9 cellular contexts compared by ENCODE assay signal in genomic region chr1:21232044-21232443, GRCh38. TPM values are rescaled to one million over a fixed set of nuclear protein-coding genes. Genes with fewer than 3 reads are reported as not detected.
DNase-seq lines count a peak whose midpoint lies in the region; ATAC-seq and FAIRE-seq lines count a peak whose summit lies in the region.
"Had no signal": no experiment of that assay in that cellular context is flagged by ENCODE, and none has a peak within 500 bp of the region (broad histone marks: within the 10 kb centered on the region; RNA-seq: fewer than 3 reads in every experiment).

No MANE protein-coding gene starts in this region.

- H3K27ac ChIP-seq in CD4-positive, alpha-beta memory T cell (ENCODE audit: low read depth, low read length), result no peak overlapping the region

- no peak overlapping the region for H3K4me3 ChIP-seq in CD4-positive, alpha-beta memory T cell (ENCODE audit: low read length in 2 of 2)

- H3K4me3 Mint-ChIP-seq in CD4-positive, alpha-beta memory T cell, result no peak overlapping the region
- no peak overlapping the region for H3K4me3 Mint-ChIP-seq in activated naive CD4-positive, alpha-beta T cell treated with anti-CD3 and anti-CD28 coated beads, Interleukin-2, amount 10 ng/mL, durations not matched to agents 7 days and 5 days
- H3K4me3 Mint-ChIP-seq: natural killer cell treated with Interleukin-12 subunit alpha and Interleukin-12 subunit beta and Interleukin-15 and Interleukin-18, amount 100 ng/mL, for 72 hours had no signal

- H3K4me1 Mint-ChIP-seq in CD4-positive, alpha-beta memory T cell, result peaks cover 0 to 2% (median 0%) of the 10 kb centered on the region in 4 donors
- no peaks in the 10 kb centered on the region for H3K4me1 Mint-ChIP-seq in activated naive CD4-positive, alpha-beta T cell treated with anti-CD3 and anti-CD28 coated beads, Interleukin-2, amount 10 ng/mL, durations not matched to agents 7 days and 5 days

- CTCF ChIA-PET in CD4-positive, alpha-beta memory T cell (lab: Charles Lee; ENCODE audit: partially characterized antibody), result interaction anchor here (0.7 to 8.2 kb wide), 29 partner anchors 8 to 427 kb away, joined by 3 to 242 read pairs (median 5); no protein-coding TSS in a partner anchor
- CTCF ChIA-PET in activated naive CD4-positive, alpha-beta T cell treated with anti-CD3 and anti-CD28 coated beads, Interleukin-2, amount 10 ng/mL, durations not matched to agents 7 days and 5 days (lab: Charles Lee), result interaction anchor here (0.7 to 5.2 kb wide), 16 partner anchors 14 to 535 kb away, joined by 3 to 89 read pairs (median 4); no protein-coding TSS in a partner anchor

- H3K4me1 ChIP-seq in CD4-positive, alpha-beta memory T cell (ENCODE audit: insufficient read depth, low read length), result no peaks in the 10 kb centered on the region

- POLR2A ChIA-PET in CD4-positive, alpha-beta memory T cell (lab: Charles Lee; ENCODE audit: partially characterized antibody), result interaction anchor here (0.7 to 1.9 kb wide), 2 partner anchors 136 to 423 kb away, joined by 3 to 9 read pairs; no protein-coding TSS in a partner anchor

- peaks cover 48% of the 10 kb centered on the region for H3K36me3 ChIP-seq in CD4-positive, alpha-beta memory T cell (ENCODE audit: insufficient read depth, low read length)

- DNase-seq in CD4-positive, alpha-beta memory T cell, result peak in 4 of 5 donors; percentile 33 to 49 (median 39)
- peak; percentile 53 for DNase-seq in GM19239 (ENCODE audit: insufficient read length, low spot score)
- DNase-seq in NCI-H446 (lab: John Stamatoyannopoulos, UW), result peak; percentile 72 to 74
- DNase-seq in activated naive CD4-positive, alpha-beta T cell treated with anti-CD3 and anti-CD28 coated beads, Interleukin-2, amount 10 ng/mL, durations not matched to agents 7 days and 5 days, result peak; percentile 43
- peak in 34 of 42 donors; percentile 10 to 86 (median 60) for DNase-seq in head of caudate nucleus
- peak; percentile 53 for DNase-seq in renal cortical epithelial cell (ENCODE audit: low read depth)

- no peaks in the 10 kb centered on the region for H3K9me3 Mint-ChIP-seq in CD4-positive, alpha-beta memory T cell
- H3K9me3 Mint-ChIP-seq in activated naive CD4-positive, alpha-beta T cell treated with anti-CD3 and anti-CD28 coated beads, Interleukin-2, amount 10 ng/mL, durations not matched to agents 7 days and 5 days, result no peaks in the 10 kb centered on the region
- H3K9me3 Mint-ChIP-seq: natural killer cell treated with Interleukin-12 subunit alpha and Interleukin-12 subunit beta and Interleukin-15 and Interleukin-18, amount 100 ng/mL, for 72 hours had no signal

- no peaks in the 10 kb centered on the region for H3K27me3 Mint-ChIP-seq in CD4-positive, alpha-beta memory T cell
- no peaks in the 10 kb centered on the region for H3K27me3 Mint-ChIP-seq in activated naive CD4-positive, alpha-beta T cell treated with anti-CD3 and anti-CD28 coated beads, Interleukin-2, amount 10 ng/mL, durations not matched to agents 7 days and 5 days
- H3K27me3 Mint-ChIP-seq: natural killer cell treated with Interleukin-12 subunit alpha and Interleukin-12 subunit beta and Interleukin-15 and Interleukin-18, amount 100 ng/mL, for 72 hours had no signal

- peaks cover 41 to 71% of the 10 kb centered on the region in 2 donors for H3K36me3 Mint-ChIP-seq in CD4-positive, alpha-beta memory T cell
- H3K36me3 Mint-ChIP-seq in activated naive CD4-positive, alpha-beta T cell treated with anti-CD3 and anti-CD28 coated beads, Interleukin-2, amount 10 ng/mL, durations not matched to agents 7 days and 5 days, result peaks cover 45% of the 10 kb centered on the region
- H3K36me3 Mint-ChIP-seq: natural killer cell treated with Interleukin-12 subunit alpha and Interleukin-12 subunit beta and Interleukin-15 and Interleukin-18, amount 100 ng/mL, for 72 hours had no signal

- intact Hi-C loops in CD4-positive, alpha-beta memory T cell (cut with micrococcal nuclease), result loop anchor here (1.0 to 10.0 kb wide), 3 partner anchors 136 to 427 kb away; partner anchors contain the start of gene NBPF3
- intact Hi-C loops in head of caudate nucleus (cut with DNase I), result loop anchor here (5.0 kb wide), 1 partner anchor 135 kb away; no protein-coding TSS in a partner anchor

- FAIRE-seq in GM19239 (lab: Jason Lieb, UNC), result peak; percentile 92

- ATAC-seq in HG02970 (IDR thresholded peaks at IDR 0.05; ENCODE audit: low FRiP score, unreplicated experiment) (no peak), HG02852 (IDR thresholded peaks at IDR 0.05; ENCODE audit: unreplicated experiment) (no peak)

- no peaks in the 10 kb centered on the region for H3K27me3 ChIP-seq in CD4-positive, alpha-beta memory T cell (ENCODE audit: insufficient read depth, low read length)

- H3K27ac Mint-ChIP-seq in CD4-positive, alpha-beta memory T cell, result peak overlapping the region in 4 of 7 donors; percentile 6 to 77 (median 44)
- peak overlapping the region; percentile 42 for H3K27ac Mint-ChIP-seq in activated naive CD4-positive, alpha-beta T cell treated with anti-CD3 and anti-CD28 coated beads, Interleukin-2, amount 10 ng/mL, durations not matched to agents 7 days and 5 days
- H3K27ac Mint-ChIP-seq: natural killer cell treated with Interleukin-12 subunit alpha and Interleukin-12 subunit beta and Interleukin-15 and Interleukin-18, amount 100 ng/mL, for 72 hours had no signal

- H3K9me3 ChIP-seq in CD4-positive, alpha-beta memory T cell (ENCODE audit: control insufficient read depth in 1 of 2, low read length in 2 of 2), result no peaks in the 10 kb centered on the region

RNA-seq across cellular contexts. Expression of gene EIF4G3, which starts 55.3 kb away (rescaled TPM):
- 10 to 100 TPM; 16.6 to 18.0 TPM for total RNA-seq in CD4-positive, alpha-beta memory T cell
- polyA plus RNA-seq in CD4-positive, alpha-beta memory T cell, result 1 to 10 TPM; 1.6 to 9.6 TPM
- total RNA-seq in renal cortical epithelial cell, result 41.2 and 95.3 TPM in 2 replicates

RNA-seq across cellular contexts. Expression of gene ECE1, which starts 58.2 kb away (rescaled TPM):
- total RNA-seq in CD4-positive, alpha-beta memory T cell, result 100 to 1,000 TPM in 1 of 2 experiments, 10 to 100 TPM in 1; 86.0 to 104 TPM
- 10 to 100 TPM; 10.0 to 65.2 TPM for polyA plus RNA-seq in CD4-positive, alpha-beta memory T cell
- total RNA-seq in renal cortical epithelial cell, result 122 and 191 TPM in 2 replicates
